1 cellular context compared by ENCODE assay signal in genomic region chr11:2205214-2205770, GRCh38.
TF ChIP-seq lines count a peak whose summit lies in the region.

No MANE protein-coding gene starts in this region.

TF ChIP-seq in HepG2, 621 proteins besides CTCF, POLR2A, EP300 and RAD21:
- TF ChIP-seq SETDB1 (CRISPR knock-in tag; IDR thresholded peaks at IDR 0.05; ENCODE audit: borderline replicate concordance) (no peak), ZNF770 (CRISPR knock-in tag; IDR thresholded peaks at IDR 0.05) (peak; percentile 84)
